Comparison of ENCODE assay signal across 13 cellular contexts in the genomic region with DNA sequence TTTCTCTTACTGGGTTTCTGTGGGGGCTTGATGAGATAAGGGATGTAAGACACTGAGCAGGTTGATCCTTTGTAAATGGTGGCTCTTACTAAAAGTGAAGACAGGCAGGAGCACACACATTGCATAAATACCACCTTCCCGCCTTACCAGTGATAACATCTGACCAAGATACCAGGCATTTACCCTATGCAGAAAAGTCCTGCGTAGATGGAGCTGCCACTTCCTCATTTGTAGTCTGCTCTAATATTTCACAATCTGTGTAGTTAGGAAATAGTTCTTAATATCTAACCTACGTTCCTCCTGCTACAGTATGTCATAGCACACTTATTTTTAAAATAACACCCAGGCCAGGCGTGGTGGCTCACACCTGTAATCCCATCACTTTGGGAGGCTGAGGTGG. TPM values are rescaled to one million over a fixed set of nuclear protein-coding genes. Genes with fewer than 3 reads are reported as not detected.
DNase-seq lines count a peak whose midpoint lies in the region; ATAC-seq and TF ChIP-seq lines count a peak whose summit lies in the region.
"Had no signal": no experiment of that assay in that cellular context is flagged by ENCODE, and none has a peak within 500 bp of the region (broad histone marks: within the 10 kb centered on the region; RNA-seq: fewer than 3 reads in every experiment).

No MANE protein-coding gene starts in this region.

- ATAC-seq in Right ventricle myocardium inferior, result peak; percentile 54
- peak; percentile 43 to 73 (median 58) for ATAC-seq in right lobe of liver
- no peak for ATAC-seq in HG03135 (IDR thresholded peaks at IDR 0.05; ENCODE audit: unreplicated experiment)
- no peak for ATAC-seq in HG02870 (IDR thresholded peaks at IDR 0.05; ENCODE audit: unreplicated experiment)
- ATAC-seq: HCT116, WTC11 had no signal

- H3K4me1 ChIP-seq in adrenal gland (replicated peaks in 1 of 2) (peaks cover 0 to 7% of the 10 kb centered on the region in 2 donors), right lobe of liver (no peaks in the 10 kb centered on the region)
- H3K4me1 ChIP-seq: parathyroid adenoma had no signal

- H3K9me3 ChIP-seq in adrenal gland (replicated peaks in 1 of 3) (no peaks in the 10 kb centered on the region), right lobe of liver (no peaks in the 10 kb centered on the region)

- H3K4me3 ChIP-seq in adrenal gland (no peak overlapping the region), right lobe of liver (no peak overlapping the region)

- H3K27ac ChIP-seq in adrenal gland (peak overlapping the region in 3 of 5 donors; percentile 31 to 76 (median 54)), right lobe of liver (no peak overlapping the region)
- H3K27ac ChIP-seq: 22Rv1 had no signal

- 75 to 86% (median 76%) methylated on average over 4 of the region's 4 CpGs for WGBS in adrenal gland, 4 donors
- WGBS in right lobe of liver (ENCODE audit: insufficient coverage, low coverage, low lambda C conversion rate, missing lambda C conversion rate), result 52% methylated on average over 4 of the region's 4 CpGs

- DNase-seq in Right ventricle myocardium inferior (ENCODE audit: missing footprints) (no peak), cardiac septum (ENCODE audit: low spot score) (no peak), adrenal gland (peak in 2 of 7 donors; percentile 29 to 33), right lobe of liver (no peak), middle frontal gyrus (ENCODE audit: extremely low spot score, low spot score) (no peak)
- no peak for DNase-seq in stimulated activated CD4-positive, alpha-beta T cell treated with anti-CD3 and anti-CD28 coated beads, Interleukin-1b, Interleukin-23, amount 100 ng/mL, for 48 hours
- DNase-seq: mammary epithelial cell had no signal

- H3K27me3 ChIP-seq in adrenal gland, result no peaks in the 10 kb centered on the region
- no peaks in the 10 kb centered on the region for H3K27me3 ChIP-seq in right lobe of liver

- intact Hi-C loops in Right ventricle myocardium inferior (cut with DNase I) (no loop called here), cardiac septum (cut with DNase I) (no loop called here), adrenal gland (cut with DNase I) (no loop called here), right lobe of liver (cut with DNase I) (no loop called here)

- TF ChIP-seq CTCF in adrenal gland (IDR thresholded peaks at IDR 0.05), result no peak
- no peak for TF ChIP-seq CTCF in right lobe of liver (IDR thresholded peaks at IDR 0.05)

- TF ChIP-seq POLR2A in adrenal gland (IDR thresholded peaks at IDR 0.05) (no peak), right lobe of liver (IDR thresholded peaks at IDR 0.05) (no peak)

- no peaks in the 10 kb centered on the region for H3K36me3 ChIP-seq in adrenal gland (replicated peaks in 1 of 2)
- H3K36me3 ChIP-seq in right lobe of liver, result no peaks in the 10 kb centered on the region

RNA-seq across cellular contexts. Expression of a gene that starts 23.9 kb away (rescaled TPM):
- total RNA-seq in Right ventricle myocardium inferior (22.6 TPM), cardiac septum (27.6 TPM), adrenal gland (10 to 100 TPM; 13.3 to 23.5 (median 20.1) TPM), right lobe of liver (10 to 100 TPM in 2 of 6 experiments, 1 to 10 TPM in 4; 3.2 to 13.5 (median 7.4) TPM)
- polyA plus RNA-seq in adrenal gland, result 10 to 100 TPM in 1 of 3 donors, 1 to 10 TPM in 2; 6.5 to 17.2 (median 8.8) TPM

Comparison
In these comparisons a context has a peak if more than half of its experiments do, and no peak if none do; other contexts are left out.
1. ATAC-seq: peak in Right ventricle myocardium inferior (single experiment) and right lobe of liver (4 of 4); none in HG03135 (single experiment) and HG02870 (single experiment).
2. H3K27ac ChIP-seq: peak in adrenal gland (3 of 5); none in right lobe of liver (0 of 3).